In genomic region chr18:78882585-78882984, GRCh38 we compare ENCODE assay signal across 29 cellular contexts.
"Had no signal": no experiment of that assay in that cellular context is flagged by ENCODE, and none has a peak within 500 bp of the region (broad histone marks: within the 10 kb centered on the region; RNA-seq: fewer than 3 reads in every experiment).

No MANE protein-coding gene starts in this region.

- H3K4me3 ChIP-seq: pancreas, prostate gland, right lobe of liver, sigmoid colon, suprapubic skin, testis, tibial artery, transverse colon, upper lobe of right lung, uterus had no signal

- H3K27ac Mint-ChIP-seq: naive thymus-derived CD8-positive, alpha-beta T cell; natural killer cell treated with Interleukin-12 subunit alpha and Interleukin-12 subunit beta and Interleukin-15 and Interleukin-18, amount 100 ng/mL, for 72 hours; nephron progenitor cell; stimulated activated effector memory CD8-positive, alpha-beta T cell treated with anti-CD3 and anti-CD28 coated beads, Interleukin-12 subunit alpha, Interleukin-12 subunit beta, amount 100 ng/mL, for 72 hours; stimulated activated naive CD8-positive, alpha-beta T cell treated with anti-CD3 and anti-CD28 coated beads, Interleukin-15, amount 100 ng/mL, for 72 hours; type B pancreatic cell had no signal

- DNase-seq: naive thymus-derived CD8-positive, alpha-beta T cell; nephron progenitor cell; nucleus accumbens; pancreas; retina; right cardiac atrium; right lobe of liver; sigmoid colon; small intestine; stimulated activated CD4-positive, alpha-beta T cell treated with anti-CD3 and anti-CD28 coated beads, Interleukin-15, amount 100 ng/mL, for 24 hours; stimulated activated CD4-positive, alpha-beta T cell treated with anti-CD3 and anti-CD28 coated beads, Interleukin-2, amount 100 ng/mL, for 24 hours; stimulated activated CD4-positive, alpha-beta T cell treated with anti-CD3 and anti-CD28 coated beads, Interleukin-2, amount 100 ng/mL, for 48 hours; stimulated activated CD4-positive, alpha-beta T cell treated with anti-CD3 and anti-CD28 coated beads, Interleukin-4, amount 100 ng/mL, for 24 hours; stimulated activated naive CD4-positive, alpha-beta T cell; stimulated activated naive CD8-positive, alpha-beta T cell treated with anti-CD3 and anti-CD28 coated beads, Interleukin-15, amount 100 ng/mL, for 72 hours; stimulated activated naive CD8-positive, alpha-beta T cell treated with anti-CD3 and anti-CD28 coated beads, Interleukin-15, Interleukin-2, amounts not matched to agents 100 U/mL and 50 U/mL, for 24 hours; substantia nigra; testis; transverse colon; upper lobe of right lung; uterus had no signal

- H3K4me3 Mint-ChIP-seq: naive thymus-derived CD8-positive, alpha-beta T cell; natural killer cell treated with Interleukin-12 subunit alpha and Interleukin-12 subunit beta and Interleukin-15 and Interleukin-18, amount 100 ng/mL, for 72 hours; nephron progenitor cell; neural crest cell; stimulated activated effector memory CD8-positive, alpha-beta T cell treated with anti-CD3 and anti-CD28 coated beads, Interleukin-12 subunit alpha, Interleukin-12 subunit beta, amount 100 ng/mL, for 72 hours; stimulated activated naive CD8-positive, alpha-beta T cell treated with anti-CD3 and anti-CD28 coated beads, Interleukin-15, amount 100 ng/mL, for 72 hours; type B pancreatic cell had no signal

- H3K36me3 ChIP-seq: neutrophil, pancreas, prostate gland, right lobe of liver, sigmoid colon, suprapubic skin, tibial artery, transverse colon, upper lobe of right lung, uterus had no signal

- ATAC-seq: naive thymus-derived CD8-positive, alpha-beta T cell; natural killer cell treated with Interleukin-12 subunit alpha and Interleukin-12 subunit beta and Interleukin-15 and Interleukin-18, amount 100 ng/mL, for 72 hours; pancreas; right cardiac atrium; right lobe of liver; stimulated activated effector memory CD8-positive, alpha-beta T cell treated with anti-CD3 and anti-CD28 coated beads, Interleukin-12 subunit alpha, Interleukin-12 subunit beta, amount 100 ng/mL, for 72 hours; stimulated activated naive CD8-positive, alpha-beta T cell treated with anti-CD3 and anti-CD28 coated beads, Interleukin-15, amount 100 ng/mL, for 72 hours; stimulated activated naive CD8-positive, alpha-beta T cell treated with anti-CD3 and anti-CD28 coated beads, Interleukin-15, Interleukin-2, amounts not matched to agents 100 U/mL and 50 U/mL, for 24 hours; upper lobe of right lung had no signal

- H3K36me3 Mint-ChIP-seq: stimulated activated effector memory CD8-positive, alpha-beta T cell treated with anti-CD3 and anti-CD28 coated beads, Interleukin-12 subunit alpha, Interleukin-12 subunit beta, amount 100 ng/mL, for 72 hours; type B pancreatic cell had no signal

- H3K9me3 Mint-ChIP-seq: type B pancreatic cell had no signal

- H3K27ac ChIP-seq: neutrophil, pancreas, prostate gland, right lobe of liver, sigmoid colon, suprapubic skin, testis, tibial artery, transverse colon, upper lobe of right lung, uterus had no signal

- H3K4me1 ChIP-seq: pancreas, prostate gland, right lobe of liver, sigmoid colon, suprapubic skin, testis, tibial artery, transverse colon, upper lobe of right lung, uterus had no signal

- H3K27me3 ChIP-seq: pancreas, right lobe of liver, sigmoid colon, suprapubic skin, testis, tibial artery, transverse colon, uterus had no signal

- H3K9me3 ChIP-seq: neutrophil, pancreas, prostate gland, right lobe of liver, sigmoid colon, testis, upper lobe of right lung, uterus had no signal

- H3K4me1 Mint-ChIP-seq: naive thymus-derived CD8-positive, alpha-beta T cell; nephron progenitor cell; neural crest cell; stimulated activated effector memory CD8-positive, alpha-beta T cell treated with anti-CD3 and anti-CD28 coated beads, Interleukin-12 subunit alpha, Interleukin-12 subunit beta, amount 100 ng/mL, for 72 hours; stimulated activated naive CD8-positive, alpha-beta T cell treated with anti-CD3 and anti-CD28 coated beads, Interleukin-15, amount 100 ng/mL, for 72 hours had no signal
